In the genomic region with DNA sequence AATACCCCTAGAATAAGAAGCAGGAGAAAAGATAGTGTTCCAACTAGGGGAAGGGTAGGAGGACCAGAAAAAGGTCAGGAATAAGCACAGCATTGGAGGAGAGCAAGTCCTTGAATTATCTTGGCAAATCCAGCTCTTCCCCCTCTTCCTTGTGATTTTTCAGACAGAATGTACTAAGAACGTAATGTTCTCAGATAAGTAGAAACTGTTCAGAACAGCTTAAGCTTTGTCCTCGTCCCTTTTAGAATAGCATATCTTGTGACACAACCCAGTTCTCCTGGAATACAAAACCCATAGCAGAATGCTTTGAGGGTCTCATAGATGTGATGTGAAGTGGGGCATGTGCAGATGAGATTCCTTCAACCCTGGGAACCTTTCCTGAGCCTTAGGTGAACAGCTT, we compare ENCODE assay signal across 8 cellular contexts.
"Had no signal": no experiment of that assay in that cellular context is flagged by ENCODE, and none has a peak within 500 bp of the region (broad histone marks: within the 10 kb centered on the region; RNA-seq: fewer than 3 reads in every experiment).

No MANE protein-coding gene starts in this region.

- H3K4me3 ChIP-seq: GM12878 had no signal

- FAIRE-seq: G401.6, GM12878, GM12891, GM12892, GM18507, GM19239 had no signal

- DNase-seq: GDM1, GF-D8 had no signal

- ATAC-seq: GM12878 had no signal
